In genomic region chr4:169079942-169080827, GRCh38 we compare ENCODE assay signal across 1 cellular context.
A peak's percentile ranks its signal among the peaks of the same experiment; 100 is the strongest.
TF ChIP-seq lines count a peak whose summit lies in the region.

No MANE protein-coding gene starts in this region.

TF ChIP-seq in HepG2, 621 proteins besides CTCF, POLR2A, EP300 and RAD21 (continued from another document and continues in another):
- TF ChIP-seq ZBTB10 (CRISPR knock-in tag; IDR thresholded peaks at IDR 0.05; ENCODE audit: borderline replicate concordance) (peak; percentile 36; the same call in 1 of the 2 replicates), ZNF143 (CRISPR knock-in tag; IDR thresholded peaks at IDR 0.05) (peak; percentile 20; the same call in 1 of the 2 replicates), CBX2 (IDR thresholded peaks at IDR 0.05; ENCODE audit: low read depth, low read length) (no peak), CBX2 (CRISPR knock-in tag; IDR thresholded peaks at IDR 0.05; ENCODE audit: low read depth) (no peak), SOX5 (CRISPR knock-in tag; IDR thresholded peaks at IDR 0.05; ENCODE audit: borderline replicate concordance) (peak; percentile 66; the same call in 1 of the 2 replicates), ZFP1 (CRISPR knock-in tag; IDR thresholded peaks at IDR 0.05) (0 out of 2 replicates have a peak, but pooled peaks have one; percentile 39), ZNF12 (CRISPR knock-in tag; IDR thresholded peaks at IDR 0.05) (0 out of 2 replicates have a peak, but pooled peaks have one; percentile 35), KDM5B (CRISPR knock-in tag; IDR thresholded peaks at IDR 0.05; ENCODE audit: borderline replicate concordance) (peak; percentile 75; the same call in 1 of the 2 replicates), ATF2 (CRISPR knock-in tag; IDR thresholded peaks at IDR 0.05) (no peak), ZNF501 (CRISPR knock-in tag; IDR thresholded peaks at IDR 0.05) (peak; percentile 46; the same call in 1 of the 2 replicates), ZNF792 (CRISPR knock-in tag; IDR thresholded peaks at IDR 0.05) (0 out of 2 replicates have a peak, but pooled peaks have one; percentile 70), MED1 (CRISPR knock-in tag; IDR thresholded peaks at IDR 0.05) (peak; percentile 82), XRCC5 (optimal IDR thresholded peaks at IDR 0.05; ENCODE audit: low read length) (peak; percentile 25), CENPX (CRISPR knock-in tag; IDR thresholded peaks at IDR 0.05) (no peak), FOXP4 (CRISPR knock-in tag; IDR thresholded peaks at IDR 0.05) (peak; percentile 75), ZNF550 (CRISPR knock-in tag; IDR thresholded peaks at IDR 0.05; ENCODE audit: borderline replicate concordance) (peak; percentile 84; the same call in 1 of the 2 replicates), SRSF9 (IDR thresholded peaks at IDR 0.05; ENCODE audit: borderline replicate concordance, insufficient read depth, low read depth, low read length, poor library complexity, severe bottlenecking) (no peak), ZNF225 (CRISPR knock-in tag; IDR thresholded peaks at IDR 0.05) (peak; percentile 38; the same call in 1 of the 2 replicates), HCFC1 (IDR thresholded peaks at IDR 0.05; ENCODE audit: low read depth, low read length) (no peak), NKX3-1 (CRISPR knock-in tag; IDR thresholded peaks at IDR 0.05) (0 out of 2 replicates have a peak, but pooled peaks have one; percentile 40), HMG20B (CRISPR knock-in tag; conservative IDR thresholded peaks at IDR 0.05) (peak; percentile 61), ZNF160 (CRISPR knock-in tag; IDR thresholded peaks at IDR 0.05) (0 out of 2 replicates have a peak, but pooled peaks have one; percentile 55), ZNF605 (CRISPR knock-in tag; IDR thresholded peaks at IDR 0.05) (peak; percentile 72; the same call in 1 of the 2 replicates), NCOA5 (CRISPR knock-in tag; IDR thresholded peaks at IDR 0.05) (no peak), ZNF749 (CRISPR knock-in tag; IDR thresholded peaks at IDR 0.05; ENCODE audit: borderline replicate concordance) (no peak), BRCA1 (CRISPR knock-in tag; IDR thresholded peaks at IDR 0.05) (peak; percentile 60; the same call in 1 of the 2 replicates), IKZF1 (IDR thresholded peaks at IDR 0.05) (no peak), SP2 (CRISPR knock-in tag; IDR thresholded peaks at IDR 0.05) (no peak), NR2F6 (IDR thresholded peaks at IDR 0.05) (no peak; the same call in 1 of the 2 replicates), NR2F6 (CRISPR knock-in tag; IDR thresholded peaks at IDR 0.05) (peak; percentile 50; the same call in 1 of the 2 replicates), TSC22D2 (CRISPR knock-in tag; IDR thresholded peaks at IDR 0.05; ENCODE audit: borderline replicate concordance) (no peak), FOSL2 (CRISPR knock-in tag; IDR thresholded peaks at IDR 0.05) (peak; percentile 91), ZNF543 (CRISPR knock-in tag; IDR thresholded peaks at IDR 0.05) (peak; percentile 45; the same call in 1 of the 2 replicates), ZNF230 (CRISPR knock-in tag; IDR thresholded peaks at IDR 0.05) (no peak), ZNF292 (CRISPR knock-in tag; IDR thresholded peaks at IDR 0.05; ENCODE audit: borderline replicate concordance, low read depth) (peak; percentile 79; the same call in 1 of the 2 replicates), TARDBP (CRISPR knock-in tag; IDR thresholded peaks at IDR 0.05) (peak; percentile 25; the same call in 1 of the 2 replicates), ZSCAN25 (CRISPR knock-in tag; IDR thresholded peaks at IDR 0.05) (0 out of 2 replicates have a peak, but pooled peaks have one; percentile 50), SAP130 (CRISPR knock-in tag; IDR thresholded peaks at IDR 0.05; ENCODE audit: low read depth) (peak; percentile 83), ZNF710 (CRISPR knock-in tag; IDR thresholded peaks at IDR 0.05; ENCODE audit: borderline replicate concordance) (0 out of 2 replicates have a peak, but pooled peaks have one; percentile 30), ZNF3 (CRISPR knock-in tag; IDR thresholded peaks at IDR 0.05) (no peak), YEATS2 (CRISPR knock-in tag; IDR thresholded peaks at IDR 0.05; ENCODE audit: borderline replicate concordance) (peak; percentile 22; the same call in 1 of the 2 replicates), LCORL (IDR thresholded peaks at IDR 0.05) (no peak), LCORL (CRISPR knock-in tag; IDR thresholded peaks at IDR 0.05) (peak; percentile 59; the same call in 1 of the 2 replicates), ZNF264 (CRISPR knock-in tag; IDR thresholded peaks at IDR 0.05) (0 out of 2 replicates have a peak, but pooled peaks have one; percentile 33)
- TF ChIP-seq, protein P1, sequence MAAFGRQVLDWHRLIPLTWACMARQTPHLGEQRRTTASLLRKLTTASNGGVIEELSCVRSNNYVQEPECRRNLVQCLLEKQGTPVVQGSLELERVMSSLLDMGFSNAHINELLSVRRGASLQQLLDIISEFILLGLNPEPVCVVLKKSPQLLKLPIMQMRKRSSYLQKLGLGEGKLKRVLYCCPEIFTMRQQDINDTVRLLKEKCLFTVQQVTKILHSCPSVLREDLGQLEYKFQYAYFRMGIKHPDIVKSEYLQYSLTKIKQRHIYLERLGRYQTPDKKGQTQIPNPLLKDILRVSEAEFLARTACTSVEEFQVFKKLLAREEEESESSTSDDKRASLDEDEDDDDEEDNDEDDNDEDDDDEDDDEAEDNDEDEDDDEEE (CRISPR knock-in tag; IDR thresholded peaks at IDR 0.05) = 0 out of 2 replicates have a peak, but pooled peaks have one; percentile 35
- TF ChIP-seq, protein P2, sequence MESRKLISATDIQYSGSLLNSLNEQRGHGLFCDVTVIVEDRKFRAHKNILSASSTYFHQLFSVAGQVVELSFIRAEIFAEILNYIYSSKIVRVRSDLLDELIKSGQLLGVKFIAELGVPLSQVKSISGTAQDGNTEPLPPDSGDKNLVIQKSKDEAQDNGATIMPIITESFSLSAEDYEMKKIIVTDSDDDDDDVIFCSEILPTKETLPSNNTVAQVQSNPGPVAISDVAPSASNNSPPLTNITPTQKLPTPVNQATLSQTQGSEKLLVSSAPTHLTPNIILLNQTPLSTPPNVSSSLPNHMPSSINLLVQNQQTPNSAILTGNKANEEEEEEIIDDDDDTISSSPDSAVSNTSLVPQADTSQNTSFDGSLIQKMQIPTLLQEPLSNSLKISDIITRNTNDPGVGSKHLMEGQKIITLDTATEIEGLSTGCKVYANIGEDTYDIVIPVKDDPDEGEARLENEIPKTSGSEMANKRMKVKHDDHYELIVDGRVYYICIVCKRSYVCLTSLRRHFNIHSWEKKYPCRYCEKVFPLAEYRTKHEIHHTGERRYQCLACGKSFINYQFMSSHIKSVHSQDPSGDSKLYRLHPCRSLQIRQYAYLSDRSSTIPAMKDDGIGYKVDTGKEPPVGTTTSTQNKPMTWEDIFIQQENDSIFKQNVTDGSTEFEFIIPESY (CRISPR knock-in tag; IDR thresholded peaks at IDR 0.05) = no peak
- TF ChIP-seq, protein P3, sequence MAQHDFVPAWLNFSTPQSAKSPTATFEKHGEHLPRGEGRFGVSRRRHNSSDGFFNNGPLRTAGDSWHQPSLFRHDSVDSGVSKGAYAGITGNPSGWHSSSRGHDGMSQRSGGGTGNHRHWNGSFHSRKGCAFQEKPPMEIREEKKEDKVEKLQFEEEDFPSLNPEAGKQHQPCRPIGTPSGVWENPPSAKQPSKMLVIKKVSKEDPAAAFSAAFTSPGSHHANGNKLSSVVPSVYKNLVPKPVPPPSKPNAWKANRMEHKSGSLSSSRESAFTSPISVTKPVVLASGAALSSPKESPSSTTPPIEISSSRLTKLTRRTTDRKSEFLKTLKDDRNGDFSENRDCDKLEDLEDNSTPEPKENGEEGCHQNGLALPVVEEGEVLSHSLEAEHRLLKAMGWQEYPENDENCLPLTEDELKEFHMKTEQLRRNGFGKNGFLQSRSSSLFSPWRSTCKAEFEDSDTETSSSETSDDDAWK (CRISPR knock-in tag; IDR thresholded peaks at IDR 0.05) = no peak
- TF ChIP-seq, protein P4, sequence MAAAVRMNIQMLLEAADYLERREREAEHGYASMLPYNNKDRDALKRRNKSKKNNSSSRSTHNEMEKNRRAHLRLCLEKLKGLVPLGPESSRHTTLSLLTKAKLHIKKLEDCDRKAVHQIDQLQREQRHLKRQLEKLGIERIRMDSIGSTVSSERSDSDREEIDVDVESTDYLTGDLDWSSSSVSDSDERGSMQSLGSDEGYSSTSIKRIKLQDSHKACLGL (CRISPR knock-in tag; IDR thresholded peaks at IDR 0.05) = no peak
- TF ChIP-seq, protein P5, sequence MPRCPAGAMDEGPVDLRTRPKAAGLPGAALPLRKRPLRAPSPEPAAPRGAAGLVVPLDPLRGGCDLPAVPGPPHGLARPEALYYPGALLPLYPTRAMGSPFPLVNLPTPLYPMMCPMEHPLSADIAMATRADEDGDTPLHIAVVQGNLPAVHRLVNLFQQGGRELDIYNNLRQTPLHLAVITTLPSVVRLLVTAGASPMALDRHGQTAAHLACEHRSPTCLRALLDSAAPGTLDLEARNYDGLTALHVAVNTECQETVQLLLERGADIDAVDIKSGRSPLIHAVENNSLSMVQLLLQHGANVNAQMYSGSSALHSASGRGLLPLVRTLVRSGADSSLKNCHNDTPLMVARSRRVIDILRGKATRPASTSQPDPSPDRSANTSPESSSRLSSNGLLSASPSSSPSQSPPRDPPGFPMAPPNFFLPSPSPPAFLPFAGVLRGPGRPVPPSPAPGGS (CRISPR knock-in tag; IDR thresholded peaks at IDR 0.05) = peak; percentile 43; the same call in 1 of the 2 replicates
- TF ChIP-seq, protein P6, sequence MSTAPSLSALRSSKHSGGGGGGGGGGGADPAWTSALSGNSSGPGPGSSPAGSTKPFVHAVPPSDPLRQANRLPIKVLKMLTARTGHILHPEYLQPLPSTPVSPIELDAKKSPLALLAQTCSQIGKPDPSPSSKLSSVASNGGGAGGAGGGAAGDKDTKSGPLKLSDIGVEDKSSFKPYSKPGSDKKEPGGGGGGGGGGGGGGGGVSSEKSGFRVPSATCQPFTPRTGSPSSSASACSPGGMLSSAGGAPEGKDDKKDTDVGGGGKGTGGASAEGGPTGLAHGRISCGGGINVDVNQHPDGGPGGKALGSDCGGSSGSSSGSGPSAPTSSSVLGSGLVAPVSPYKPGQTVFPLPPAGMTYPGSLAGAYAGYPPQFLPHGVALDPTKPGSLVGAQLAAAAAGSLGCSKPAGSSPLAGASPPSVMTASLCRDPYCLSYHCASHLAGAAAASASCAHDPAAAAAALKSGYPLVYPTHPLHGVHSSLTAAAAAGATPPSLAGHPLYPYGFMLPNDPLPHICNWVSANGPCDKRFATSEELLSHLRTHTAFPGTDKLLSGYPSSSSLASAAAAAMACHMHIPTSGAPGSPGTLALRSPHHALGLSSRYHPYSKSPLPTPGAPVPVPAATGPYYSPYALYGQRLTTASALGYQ (CRISPR knock-in tag; IDR thresholded peaks at IDR 0.05) = peak; percentile 25; the same call in 1 of the 2 replicates
